ENCODE assay signal across 12 cellular contexts in the genomic region with DNA sequence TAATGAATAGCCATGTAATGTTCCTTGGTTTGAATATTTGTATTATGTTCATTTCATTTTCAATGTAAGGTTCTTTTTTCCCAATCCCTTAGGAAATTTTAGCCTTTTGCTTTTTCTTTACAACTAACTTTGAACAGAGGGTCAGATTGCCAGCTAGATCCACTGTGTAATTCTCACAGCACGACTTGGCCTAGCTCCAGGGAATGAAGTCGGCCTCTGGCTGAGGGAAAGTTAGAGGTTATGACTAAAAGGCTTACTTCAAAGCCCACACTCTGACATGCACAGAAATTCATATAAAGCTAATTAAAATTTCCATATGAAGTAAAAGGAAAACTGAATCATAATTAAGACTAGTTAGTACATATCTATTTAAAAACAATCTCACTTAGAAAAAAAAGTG. TPM values are rescaled to one million over a fixed set of nuclear protein-coding genes. Genes with fewer than 3 reads are reported as not detected.
DNase-seq lines count a peak whose midpoint lies in the region; ATAC-seq and TF ChIP-seq lines count a peak whose summit lies in the region.
"Had no signal": no experiment of that assay in that cellular context is flagged by ENCODE, and none has a peak within 500 bp of the region (broad histone marks: within the 10 kb centered on the region; RNA-seq: fewer than 3 reads in every experiment).

No MANE protein-coding gene starts in this region.

- intact Hi-C loops in Right ventricle myocardium inferior (cut with DNase I) (no loop called here), left ventricle myocardium inferior (cut with micrococcal nuclease) (no loop called here)

- no peaks in the 10 kb centered on the region for H3K27me3 ChIP-seq in left ventricle myocardium inferior (ENCODE audit: low read depth)
- H3K27me3 ChIP-seq: vagina had no signal

- H3K4me3 ChIP-seq in left ventricle myocardium inferior (no peak overlapping the region), fibroblast of pulmonary artery (replicated peaks; ENCODE audit: low read depth, low read length) (no peak overlapping the region)
- H3K4me3 ChIP-seq: vagina had no signal

- H3K27ac ChIP-seq in left ventricle myocardium inferior (replicated peaks) = no peak overlapping the region
- H3K27ac ChIP-seq: vagina had no signal

- DNase-seq in Right ventricle myocardium inferior (ENCODE audit: missing footprints) = peak; percentile 69
- no peak for DNase-seq in left ventricle myocardium inferior
- peak; percentile 3 for DNase-seq in RPMI7951 (ENCODE audit: low read depth)
- DNase-seq in fibroblast of pulmonary artery (ENCODE audit: low read depth) = peak; percentile 22
- peak; percentile 78 for DNase-seq in smooth muscle cell of the brain vasculature (ENCODE audit: low read depth, low spot score)
- no peak for DNase-seq in stimulated activated CD4-positive, alpha-beta T cell treated with anti-CD3 and anti-CD28 coated beads, Interleukin-12 subunit alpha, Interleukin-12 subunit beta, amount 100 ng/mL, for 4 hours
- DNase-seq: activated CD8-positive, alpha-beta memory T cell treated with anti-CD3 and anti-CD28 coated beads, Interleukin-2, amount 50 U/mL, for 48 hours; amniotic stem cell; NCI-H146 had no signal

- H3K9me3 ChIP-seq in left ventricle myocardium inferior (replicated peaks) = no peaks in the 10 kb centered on the region
- H3K9me3 ChIP-seq: vagina had no signal

- ATAC-seq in Right ventricle myocardium inferior (no peak), HG02870 (IDR thresholded peaks at IDR 0.05; ENCODE audit: unreplicated experiment) (no peak), GM21390 (IDR thresholded peaks at IDR 0.05; ENCODE audit: unreplicated experiment) (no peak)

- H3K4me1 ChIP-seq in left ventricle myocardium inferior = no peaks in the 10 kb centered on the region
- H3K4me1 ChIP-seq: vagina had no signal

- no peak for TF ChIP-seq CTCF in left ventricle myocardium inferior (IDR thresholded peaks at IDR 0.05; ENCODE audit: borderline replicate concordance)
- TF ChIP-seq CTCF in fibroblast of pulmonary artery (IDR thresholded peaks at IDR 0.05; ENCODE audit: low read length, missing control alignments) = no peak

- no peaks in the 10 kb centered on the region for H3K36me3 ChIP-seq in left ventricle myocardium inferior
- H3K36me3 ChIP-seq: vagina had no signal

RNA-seq across cellular contexts. Expression of a gene that starts 38.7 kb away (rescaled TPM):
- total RNA-seq in Right ventricle myocardium inferior (10.8 TPM), left ventricle myocardium inferior (7.1 TPM)
- total RNA-seq in RPMI7951 (2014; rRNA removed; shearing (Covaris generic)) = 36.2 and 40.0 TPM in 2 replicates

Comparison
In these comparisons a context has a peak if more than half of its experiments do, and no peak if none do; other contexts are left out.
1. DNase-seq: peak in Right ventricle myocardium inferior (single experiment), RPMI7951 (single experiment), fibroblast of pulmonary artery (single experiment) and smooth muscle cell of the brain vasculature (single experiment); none in left ventricle myocardium inferior (single experiment) and stimulated activated CD4-positive, alpha-beta T cell treated with anti-CD3 and anti-CD28 coated beads, Interleukin-12 subunit alpha, Interleukin-12 subunit beta, amount 100 ng/mL, for 4 hours (single experiment).